In the genomic region with DNA sequence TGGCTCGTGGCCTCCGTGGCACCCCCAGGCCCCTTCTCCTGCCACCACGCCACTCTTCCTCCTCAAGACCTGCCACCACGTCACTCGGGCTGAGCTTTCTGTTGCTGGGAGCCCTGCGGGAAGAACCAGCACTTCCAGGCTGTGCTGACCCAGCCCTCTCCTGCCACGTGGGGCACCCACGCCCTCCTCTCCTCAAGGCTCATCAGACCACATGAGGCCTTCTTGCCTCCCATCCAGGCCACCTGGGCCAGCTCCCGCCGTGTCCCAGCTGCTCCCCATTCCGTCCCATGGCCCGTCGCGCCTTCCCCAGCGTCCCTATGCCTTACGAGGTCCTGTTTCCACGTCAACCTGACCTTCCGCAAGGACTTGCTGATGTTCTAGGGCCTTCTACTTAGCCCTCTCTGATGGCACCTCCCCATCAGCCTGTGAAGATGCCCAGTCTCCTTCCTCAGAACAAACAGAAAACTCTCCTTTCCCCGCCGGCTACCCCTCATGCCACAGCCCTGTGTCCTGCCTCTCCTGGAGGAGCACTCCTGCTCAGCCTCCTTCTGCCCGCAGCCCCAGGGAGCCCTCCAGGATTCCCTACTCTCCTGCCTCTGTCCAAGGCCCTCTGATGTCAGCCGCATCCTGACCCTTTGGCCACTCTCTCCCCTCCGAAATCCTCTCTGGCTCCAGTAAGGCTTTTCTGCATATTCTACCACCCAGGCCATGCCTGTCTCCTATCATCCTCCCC, we compare ENCODE assay signal across 2 cellular contexts.
A peak's percentile ranks its signal among the peaks of the same experiment; 100 is the strongest.
TF ChIP-seq lines count a peak whose summit lies in the region.

No MANE protein-coding gene starts in this region.

TF ChIP-seq in A549, 52 proteins besides CTCF, POLR2A, EP300 and RAD21:
- TF ChIP-seq, protein P1, sequence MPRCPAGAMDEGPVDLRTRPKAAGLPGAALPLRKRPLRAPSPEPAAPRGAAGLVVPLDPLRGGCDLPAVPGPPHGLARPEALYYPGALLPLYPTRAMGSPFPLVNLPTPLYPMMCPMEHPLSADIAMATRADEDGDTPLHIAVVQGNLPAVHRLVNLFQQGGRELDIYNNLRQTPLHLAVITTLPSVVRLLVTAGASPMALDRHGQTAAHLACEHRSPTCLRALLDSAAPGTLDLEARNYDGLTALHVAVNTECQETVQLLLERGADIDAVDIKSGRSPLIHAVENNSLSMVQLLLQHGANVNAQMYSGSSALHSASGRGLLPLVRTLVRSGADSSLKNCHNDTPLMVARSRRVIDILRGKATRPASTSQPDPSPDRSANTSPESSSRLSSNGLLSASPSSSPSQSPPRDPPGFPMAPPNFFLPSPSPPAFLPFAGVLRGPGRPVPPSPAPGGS (IDR thresholded peaks at IDR 0.05): no peak
- TF ChIP-seq CBX8 (IDR thresholded peaks at IDR 0.05) (no peak), FOSL2 (IDR thresholded peaks at IDR 0.05) (no peak), FOSL2 (CRISPR knock-in tag; IDR thresholded peaks at IDR 0.05) (no peak), EHF (CRISPR knock-in tag; IDR thresholded peaks at IDR 0.05) (no peak), GATA3 (IDR thresholded peaks at IDR 0.05; ENCODE audit: borderline replicate concordance) (no peak), MAZ (IDR thresholded peaks at IDR 0.05; ENCODE audit: borderline replicate concordance, low read depth, low read length) (no peak)
- TF ChIP-seq, protein P2, sequence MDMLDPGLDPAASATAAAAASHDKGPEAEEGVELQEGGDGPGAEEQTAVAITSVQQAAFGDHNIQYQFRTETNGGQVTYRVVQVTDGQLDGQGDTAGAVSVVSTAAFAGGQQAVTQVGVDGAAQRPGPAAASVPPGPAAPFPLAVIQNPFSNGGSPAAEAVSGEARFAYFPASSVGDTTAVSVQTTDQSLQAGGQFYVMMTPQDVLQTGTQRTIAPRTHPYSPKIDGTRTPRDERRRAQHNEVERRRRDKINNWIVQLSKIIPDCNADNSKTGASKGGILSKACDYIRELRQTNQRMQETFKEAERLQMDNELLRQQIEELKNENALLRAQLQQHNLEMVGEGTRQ (IDR thresholded peaks at IDR 0.05): peak; percentile 47
- TF ChIP-seq, protein P3, sequence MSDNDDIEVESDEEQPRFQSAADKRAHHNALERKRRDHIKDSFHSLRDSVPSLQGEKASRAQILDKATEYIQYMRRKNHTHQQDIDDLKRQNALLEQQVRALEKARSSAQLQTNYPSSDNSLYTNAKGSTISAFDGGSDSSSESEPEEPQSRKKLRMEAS (IDR thresholded peaks at IDR 0.05): peak; percentile 43; the same call in 1 of the 2 replicates

TF ChIP-seq in K562, 482 proteins besides CTCF, POLR2A, EP300 and RAD21 (continued from another document):
- TF ChIP-seq, protein P4, sequence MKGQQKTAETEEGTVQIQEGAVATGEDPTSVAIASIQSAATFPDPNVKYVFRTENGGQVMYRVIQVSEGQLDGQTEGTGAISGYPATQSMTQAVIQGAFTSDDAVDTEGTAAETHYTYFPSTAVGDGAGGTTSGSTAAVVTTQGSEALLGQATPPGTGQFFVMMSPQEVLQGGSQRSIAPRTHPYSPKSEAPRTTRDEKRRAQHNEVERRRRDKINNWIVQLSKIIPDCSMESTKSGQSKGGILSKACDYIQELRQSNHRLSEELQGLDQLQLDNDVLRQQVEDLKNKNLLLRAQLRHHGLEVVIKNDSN (CRISPR knock-in tag; IDR thresholded peaks at IDR 0.05): peak; percentile 78
- TF ChIP-seq, protein P5, sequence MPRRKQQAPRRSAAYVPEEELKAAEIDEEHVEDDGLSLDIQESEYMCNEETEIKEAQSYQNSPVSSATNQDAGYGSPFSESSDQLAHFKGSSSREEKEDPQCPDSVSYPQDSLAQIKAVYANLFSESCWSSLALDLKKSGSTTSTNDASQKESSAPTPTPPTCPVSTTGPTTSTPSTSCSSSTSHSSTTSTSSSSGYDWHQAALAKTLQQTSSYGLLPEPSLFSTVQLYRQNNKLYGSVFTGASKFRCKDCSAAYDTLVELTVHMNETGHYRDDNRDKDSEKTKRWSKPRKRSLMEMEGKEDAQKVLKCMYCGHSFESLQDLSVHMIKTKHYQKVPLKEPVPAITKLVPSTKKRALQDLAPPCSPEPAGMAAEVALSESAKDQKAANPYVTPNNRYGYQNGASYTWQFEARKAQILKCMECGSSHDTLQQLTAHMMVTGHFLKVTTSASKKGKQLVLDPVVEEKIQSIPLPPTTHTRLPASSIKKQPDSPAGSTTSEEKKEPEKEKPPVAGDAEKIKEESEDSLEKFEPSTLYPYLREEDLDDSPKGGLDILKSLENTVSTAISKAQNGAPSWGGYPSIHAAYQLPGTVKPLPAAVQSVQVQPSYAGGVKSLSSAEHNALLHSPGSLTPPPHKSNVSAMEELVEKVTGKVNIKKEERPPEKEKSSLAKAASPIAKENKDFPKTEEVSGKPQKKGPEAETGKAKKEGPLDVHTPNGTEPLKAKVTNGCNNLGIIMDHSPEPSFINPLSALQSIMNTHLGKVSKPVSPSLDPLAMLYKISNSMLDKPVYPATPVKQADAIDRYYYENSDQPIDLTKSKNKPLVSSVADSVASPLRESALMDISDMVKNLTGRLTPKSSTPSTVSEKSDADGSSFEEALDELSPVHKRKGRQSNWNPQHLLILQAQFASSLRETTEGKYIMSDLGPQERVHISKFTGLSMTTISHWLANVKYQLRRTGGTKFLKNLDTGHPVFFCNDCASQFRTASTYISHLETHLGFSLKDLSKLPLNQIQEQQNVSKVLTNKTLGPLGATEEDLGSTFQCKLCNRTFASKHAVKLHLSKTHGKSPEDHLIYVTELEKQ (CRISPR knock-in tag; IDR thresholded peaks at IDR 0.05): no peak
- TF ChIP-seq TSC22D4 (tag; IDR thresholded peaks at IDR 0.05): no peak
- TF ChIP-seq, protein P6, sequence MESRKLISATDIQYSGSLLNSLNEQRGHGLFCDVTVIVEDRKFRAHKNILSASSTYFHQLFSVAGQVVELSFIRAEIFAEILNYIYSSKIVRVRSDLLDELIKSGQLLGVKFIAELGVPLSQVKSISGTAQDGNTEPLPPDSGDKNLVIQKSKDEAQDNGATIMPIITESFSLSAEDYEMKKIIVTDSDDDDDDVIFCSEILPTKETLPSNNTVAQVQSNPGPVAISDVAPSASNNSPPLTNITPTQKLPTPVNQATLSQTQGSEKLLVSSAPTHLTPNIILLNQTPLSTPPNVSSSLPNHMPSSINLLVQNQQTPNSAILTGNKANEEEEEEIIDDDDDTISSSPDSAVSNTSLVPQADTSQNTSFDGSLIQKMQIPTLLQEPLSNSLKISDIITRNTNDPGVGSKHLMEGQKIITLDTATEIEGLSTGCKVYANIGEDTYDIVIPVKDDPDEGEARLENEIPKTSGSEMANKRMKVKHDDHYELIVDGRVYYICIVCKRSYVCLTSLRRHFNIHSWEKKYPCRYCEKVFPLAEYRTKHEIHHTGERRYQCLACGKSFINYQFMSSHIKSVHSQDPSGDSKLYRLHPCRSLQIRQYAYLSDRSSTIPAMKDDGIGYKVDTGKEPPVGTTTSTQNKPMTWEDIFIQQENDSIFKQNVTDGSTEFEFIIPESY (CRISPR knock-in tag; IDR thresholded peaks at IDR 0.05): 0 out of 2 replicates have a peak, but pooled peaks have one; percentile 52
- TF ChIP-seq ZNF124 (CRISPR knock-in tag; IDR thresholded peaks at IDR 0.05): no peak
- TF ChIP-seq CTBP1 (IDR thresholded peaks at IDR 0.05; ENCODE audit: borderline replicate concordance): no peak
